In the genomic region with DNA sequence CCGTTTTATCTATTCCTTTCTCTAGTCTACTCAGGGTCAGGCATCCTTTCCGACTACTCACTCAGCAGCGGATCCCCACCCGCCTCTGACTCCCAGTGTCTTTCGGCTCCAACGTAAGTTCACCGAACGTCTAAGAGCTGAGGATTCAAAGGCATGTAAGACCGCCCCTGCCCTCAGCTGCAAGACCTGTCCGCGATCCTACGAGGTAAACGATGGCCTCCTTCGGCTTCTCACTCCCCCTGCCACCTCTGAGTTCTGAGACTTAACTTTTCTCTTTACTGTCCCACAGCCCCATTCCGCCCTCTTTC, we compare ENCODE assay signal across 8 cellular contexts. TPM values are rescaled to one million over a fixed set of nuclear protein-coding genes. Genes with fewer than 3 reads are reported as not detected.
DNase-seq lines count a peak whose midpoint lies in the region; ATAC-seq and TF ChIP-seq lines count a peak whose summit lies in the region.

No MANE protein-coding gene starts in this region.

- no peak for TF ChIP-seq POLR2A in right lobe of liver (IDR thresholded peaks at IDR 0.05)

- ATAC-seq in GM18502 (IDR thresholded peaks at IDR 0.05; ENCODE audit: poor library complexity, unreplicated experiment) (peak; percentile 5), HG02943 (IDR thresholded peaks at IDR 0.05; ENCODE audit: low read depth, unreplicated experiment) (peak; percentile 20), right lobe of liver (no peak), HG03342 (IDR thresholded peaks at IDR 0.05; ENCODE audit: unreplicated experiment) (no peak), HG02571 (IDR thresholded peaks at IDR 0.05; ENCODE audit: unreplicated experiment) (no peak)
- peak; percentile 27 for ATAC-seq in activated naive CD8-positive, alpha-beta T cell treated with anti-CD3 and anti-CD28 coated beads, Interleukin-2, amount 10 ng/mL, durations not matched to agents 7 days and 5 days (ENCODE audit: low read depth)

- no peak for DNase-seq in activated naive CD8-positive, alpha-beta T cell treated with anti-CD3 and anti-CD28 coated beads, Interleukin-2, amount 10 ng/mL, durations not matched to agents 7 days and 5 days
- no peak for DNase-seq in right lobe of liver
- no peak for DNase-seq in AG08396 (ENCODE audit: low spot score)

- H3K4me1 Mint-ChIP-seq in activated naive CD8-positive, alpha-beta T cell treated with anti-CD3 and anti-CD28 coated beads, Interleukin-2, amount 10 ng/mL, durations not matched to agents 7 days and 5 days = peaks cover 53% of the 10 kb centered on the region

- H3K36me3 Mint-ChIP-seq in activated naive CD8-positive, alpha-beta T cell treated with anti-CD3 and anti-CD28 coated beads, Interleukin-2, amount 10 ng/mL, durations not matched to agents 7 days and 5 days = peaks cover 39% of the 10 kb centered on the region

- H3K27ac ChIP-seq in right lobe of liver = peak overlapping the region; percentile 83 to 95 (median 95)
- H3K27ac ChIP-seq in urinary bladder (ENCODE audit: low read depth) = peak overlapping the region; percentile 93

- no peaks in the 10 kb centered on the region for H3K27me3 Mint-ChIP-seq in activated naive CD8-positive, alpha-beta T cell treated with anti-CD3 and anti-CD28 coated beads, Interleukin-2, amount 10 ng/mL, durations not matched to agents 7 days and 5 days

- no peak for TF ChIP-seq CTCF in right lobe of liver (IDR thresholded peaks at IDR 0.05)

- H3K4me3 ChIP-seq in right lobe of liver (peak overlapping the region; percentile 83 to 97 (median 88)), urinary bladder (ENCODE audit: low read depth, low read length) (peak overlapping the region; percentile 95)

- H3K27me3 ChIP-seq in right lobe of liver = no peaks in the 10 kb centered on the region

- no peaks in the 10 kb centered on the region for H3K9me3 Mint-ChIP-seq in activated naive CD8-positive, alpha-beta T cell treated with anti-CD3 and anti-CD28 coated beads, Interleukin-2, amount 10 ng/mL, durations not matched to agents 7 days and 5 days

- H3K4me3 Mint-ChIP-seq in activated naive CD8-positive, alpha-beta T cell treated with anti-CD3 and anti-CD28 coated beads, Interleukin-2, amount 10 ng/mL, durations not matched to agents 7 days and 5 days = peak overlapping the region; percentile 100

- POLR2A ChIA-PET in activated naive CD8-positive, alpha-beta T cell treated with anti-CD3 and anti-CD28 coated beads, Interleukin-2, amount 10 ng/mL, durations not matched to agents 7 days and 5 days (lab: Charles Lee) = interaction anchor here (0.7 to 10.0 kb wide), 20 partner anchors 10 to 740 kb away, joined by 3 to 490 read pairs (median 6); a partner anchor contains a TSS

- no peaks in the 10 kb centered on the region for H3K9me3 ChIP-seq in right lobe of liver

- peak overlapping the region; percentile 99 for H3K27ac Mint-ChIP-seq in activated naive CD8-positive, alpha-beta T cell treated with anti-CD3 and anti-CD28 coated beads, Interleukin-2, amount 10 ng/mL, durations not matched to agents 7 days and 5 days

- H3K36me3 ChIP-seq in right lobe of liver (peaks cover 0 to 43% (median 27%) of the 10 kb centered on the region in 4 donors), urinary bladder (ENCODE audit: insufficient read depth) (no peaks in the 10 kb centered on the region)

- H3K4me1 ChIP-seq in right lobe of liver = peaks cover 0 to 8% (median 2%) of the 10 kb centered on the region in 4 donors
- no peaks in the 10 kb centered on the region for H3K4me1 ChIP-seq in urinary bladder (ENCODE audit: insufficient read depth)

- under 1% methylated on average over 15 of the region's 15 CpGs for WGBS in right lobe of liver (ENCODE audit: insufficient coverage, low coverage, low lambda C conversion rate, missing lambda C conversion rate)
- under 1% methylated on average over 15 of the region's 15 CpGs for WGBS in urinary bladder

- intact Hi-C loops in right lobe of liver (cut with DNase I) = loop anchor here in 1 of 2 donors (10.0 kb wide), 1 partner anchor 73 kb away; no protein-coding TSS in a partner anchor

RNA-seq across cellular contexts. Expression of a gene that starts 0.3 kb away (rescaled TPM):
- total RNA-seq in activated naive CD8-positive, alpha-beta T cell treated with anti-CD3 and anti-CD28 coated beads, Interleukin-2, amount 10 ng/mL, durations not matched to agents 7 days and 5 days = 10 to 100 TPM; 66.4 to 70.2 TPM
- total RNA-seq in right lobe of liver (10 to 100 TPM; 24.8 to 50.9 (median 37.0) TPM), urinary bladder (41.9 TPM)
- 98.3 TPM for polyA plus RNA-seq in urinary bladder

RNA-seq across cellular contexts. Expression of a gene that starts 23.1 kb away (rescaled TPM):
- 10 to 100 TPM; 70.6 to 77.7 TPM for total RNA-seq in activated naive CD8-positive, alpha-beta T cell treated with anti-CD3 and anti-CD28 coated beads, Interleukin-2, amount 10 ng/mL, durations not matched to agents 7 days and 5 days
- total RNA-seq in right lobe of liver (1 to 10 TPM in 5 of 6 experiments, under 1 TPM in 1; 0.87 to 8.3 (median 3.8) TPM), urinary bladder (7.4 TPM)
- polyA plus RNA-seq in urinary bladder = 19.1 TPM

Comparison
In these comparisons a context has a peak if more than half of its experiments do, and no peak if none do; other contexts are left out.
1. ATAC-seq: peak in GM18502 (single experiment), HG02943 (single experiment) and activated naive CD8-positive, alpha-beta T cell treated with anti-CD3 and anti-CD28 coated beads, Interleukin-2, amount 10 ng/mL, durations not matched to agents 7 days and 5 days (single experiment); none in right lobe of liver (0 of 4), HG03342 (single experiment) and HG02571 (single experiment).